Comparison of ENCODE assay signal across 10 cellular contexts in the genomic region with DNA sequence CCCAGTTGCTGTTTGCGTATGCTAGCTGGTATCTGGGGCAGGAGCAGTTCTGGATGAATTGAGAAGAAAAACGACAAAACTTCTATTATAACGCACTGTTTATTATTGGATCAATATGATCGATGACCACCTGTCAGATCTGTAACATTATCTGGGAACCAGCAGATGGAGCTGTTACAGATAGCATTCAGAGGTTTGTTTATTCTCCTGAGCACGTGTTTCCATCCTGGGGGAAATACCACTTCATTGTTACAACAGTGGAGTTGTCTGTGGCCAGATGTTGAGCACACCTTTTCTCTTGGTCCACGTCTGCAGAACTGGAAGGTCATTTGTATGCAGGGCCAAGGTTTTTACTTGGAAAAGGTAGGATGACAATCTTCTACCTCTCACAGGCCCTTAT. TPM values are rescaled to one million over a fixed set of nuclear protein-coding genes. Genes with fewer than 3 reads are reported as not detected.
DNase-seq lines count a peak whose midpoint lies in the region; ATAC-seq and TF ChIP-seq lines count a peak whose summit lies in the region.
"Had no signal": no experiment of that assay in that cellular context is flagged by ENCODE, and none has a peak within 500 bp of the region (broad histone marks: within the 10 kb centered on the region; RNA-seq: fewer than 3 reads in every experiment).

No MANE protein-coding gene starts in this region.

- H3K36me3 Mint-ChIP-seq in HFFc6 (ENCODE audit: low read depth) = no peaks in the 10 kb centered on the region

- peak; percentile 67; the same call in 1 of the 2 replicates for TF ChIP-seq CTCF in HFFc6 (IDR thresholded peaks at IDR 0.05)

- H3K27ac Mint-ChIP-seq in HFFc6 = no peak overlapping the region

- 0 out of 2 replicates have a peak, but pooled peaks cover 3% of the 10 kb centered on the region for H3K9me3 Mint-ChIP-seq in HFFc6

- no peak for ATAC-seq in HG02840 (IDR thresholded peaks at IDR 0.05; ENCODE audit: low FRiP score, unreplicated experiment)
- ATAC-seq in GM19467 (IDR thresholded peaks at IDR 0.05; ENCODE audit: unreplicated experiment) = no peak
- ATAC-seq in HG03469 (IDR thresholded peaks at IDR 0.05; ENCODE audit: unreplicated experiment) = no peak
- ATAC-seq in GM18870 (IDR thresholded peaks at IDR 0.05; ENCODE audit: unreplicated experiment) = no peak

- DNase-seq in DMS114 treated with DMSO at 0.1 percent for 48 hours (lab: John Stamatoyannopoulos, UW; ENCODE audit: unreplicated experiment) (peak; percentile 6), HFFc6 (no peak), SHP77 (lab: John Stamatoyannopoulos, UW) (peak; percentile 87 to 90), left kidney (ENCODE audit: low read depth, low spot score) (peak; percentile 7)
- DNase-seq: aorta, NCI-H1930 had no signal

- no peak overlapping the region for H3K4me3 Mint-ChIP-seq in HFFc6

- no peaks in the 10 kb centered on the region for H3K4me1 Mint-ChIP-seq in HFFc6 (ENCODE audit: low read depth)

- peaks cover 16% of the 10 kb centered on the region for H3K27me3 Mint-ChIP-seq in HFFc6 (ENCODE audit: insufficient read depth)

RNA-seq across cellular contexts. Expression of gene NKX2-2, which starts 16.0 kb away (rescaled TPM):
- total RNA-seq in HFFc6 (2021; fragmentation: NEBNext Ultra II Directional; extraction: Animal tissue kit (Norgen Biotek cat#: 25700)) = under 1 TPM in 4 of 6 experiments, not detected in 2; 0.32 to 0.63 (median 0.44) TPM
- total RNA-seq: aorta had no signal
